In genomic region chr22:40432625-40433024, GRCh38 we compare ENCODE assay signal across 15 cellular contexts.
"Had no signal": no experiment of that assay in that cellular context is flagged by ENCODE, and none has a peak within 500 bp of the region (broad histone marks: within the 10 kb centered on the region; RNA-seq: fewer than 3 reads in every experiment).

No MANE protein-coding gene starts in this region.

- H3K27ac ChIP-seq: epithelial cell of prostate, ovary, thoracic aorta, upper lobe of right lung had no signal

- H3K27ac Mint-ChIP-seq: brain; T-helper 2 cell treated with Interferon-gamma antibody and Interleukin-4, amounts not matched to agents 5 μg/mL and 100 μg/mL, for 36 hours had no signal

- H3K4me3 Mint-ChIP-seq: activated naive CD8-positive, alpha-beta T cell; brain; central memory CD8-positive, alpha-beta T cell; T-helper 2 cell treated with Interferon-gamma antibody and Interleukin-4, amounts not matched to agents 5 μg/mL and 100 μg/mL, for 36 hours had no signal

- H3K36me3 ChIP-seq: ovary had no signal

- H3K4me3 ChIP-seq: ovary, thoracic aorta, upper lobe of right lung had no signal

- H3K27me3 Mint-ChIP-seq: activated naive CD8-positive, alpha-beta T cell; central memory CD8-positive, alpha-beta T cell had no signal

- DNase-seq: activated CD4-positive, alpha-beta T cell treated with anti-CD3 and anti-CD28 coated beads, Interleukin-2, amount 50 U/mL, for 4 hours; activated T-cell treated with anti-CD3 and anti-CD28 coated beads for 4 hours; amygdala; foreskin melanocyte; left ventricle myocardium superior; mesenchymal stem cell; ovary; upper lobe of right lung had no signal

- H3K9me3 ChIP-seq: ovary, thoracic aorta, upper lobe of right lung had no signal

- ATAC-seq: left ventricle myocardium superior, sciatic nerve, upper lobe of right lung had no signal

- H3K9me3 Mint-ChIP-seq: brain; central memory CD8-positive, alpha-beta T cell; T-helper 2 cell treated with Interferon-gamma antibody and Interleukin-4, amounts not matched to agents 5 μg/mL and 100 μg/mL, for 36 hours had no signal

- H3K27me3 ChIP-seq: ovary, upper lobe of right lung had no signal
